ENCODE assay signal across 24 cellular contexts in the genomic region with DNA sequence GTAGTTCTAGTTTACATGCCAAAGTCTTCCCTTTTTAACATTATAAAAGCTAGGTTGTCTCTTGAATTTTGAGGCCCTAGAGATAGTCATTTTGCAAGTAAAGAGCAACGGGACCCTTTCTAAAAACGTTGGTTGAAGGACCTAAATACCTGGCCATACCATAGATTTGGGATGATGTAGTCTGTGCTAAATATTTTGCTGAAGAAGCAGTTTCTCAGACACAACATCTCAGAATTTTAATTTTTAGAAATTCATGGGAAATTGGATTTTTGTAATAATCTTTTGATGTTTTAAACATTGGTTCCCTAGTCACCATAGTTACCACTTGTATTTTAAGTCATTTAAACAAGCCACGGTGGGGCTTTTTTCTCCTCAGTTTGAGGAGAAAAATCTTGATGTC. TPM values are rescaled to one million over a fixed set of nuclear protein-coding genes. Genes with fewer than 3 reads are reported as not detected.
"Had no signal": no experiment of that assay in that cellular context is flagged by ENCODE, and none has a peak within 500 bp of the region (broad histone marks: within the 10 kb centered on the region; RNA-seq: fewer than 3 reads in every experiment).

No MANE protein-coding gene starts in this region.

- ATAC-seq: naive thymus-derived CD8-positive, alpha-beta T cell; pancreas; right cardiac atrium; upper lobe of right lung had no signal

- H3K9me3 ChIP-seq: left ventricle myocardium inferior, pancreas, prostate gland, sigmoid colon, spleen, suprapubic skin, thoracic aorta, tibial artery, upper lobe of right lung had no signal

- H3K4me3 ChIP-seq: left ventricle myocardium inferior, lung, pancreas, prostate gland, sigmoid colon, spleen, suprapubic skin, thoracic aorta, tibial artery, upper lobe of right lung had no signal

- H3K27ac ChIP-seq: left ventricle myocardium inferior, pancreas, prostate gland, sigmoid colon, spleen, suprapubic skin, thoracic aorta, tibial artery, upper lobe of right lung had no signal

- DNase-seq: hypothalamus; immature natural killer cell; kidney; left ventricle myocardium inferior; naive thymus-derived CD8-positive, alpha-beta T cell; nucleus accumbens; pancreas; posterior cingulate gyrus; retina; right cardiac atrium; sigmoid colon; small intestine; spleen; stimulated activated CD4-positive, alpha-beta T cell treated with anti-CD3 and anti-CD28 coated beads, Interleukin-4, amount 100 ng/mL, for 24 hours; stimulated activated naive CD4-positive, alpha-beta T cell; tibial artery; trophoblast cell; upper lobe of right lung had no signal

- H3K27me3 ChIP-seq: pancreas, sigmoid colon, spleen, suprapubic skin, tibial artery, upper lobe of right lung had no signal

- H3K4me1 ChIP-seq: pancreas, prostate gland, upper lobe of right lung had no signal

- FAIRE-seq: islet of Langerhans, pancreas, small intestine, urothelium cell line had no signal

RNA-seq across cellular contexts. Expression of a gene that starts 57.8 kb away (rescaled TPM):
- total RNA-seq: naive thymus-derived CD8-positive, alpha-beta T cell had no signal
